Comparison of ENCODE assay signal across 17 cellular contexts in the genomic region with DNA sequence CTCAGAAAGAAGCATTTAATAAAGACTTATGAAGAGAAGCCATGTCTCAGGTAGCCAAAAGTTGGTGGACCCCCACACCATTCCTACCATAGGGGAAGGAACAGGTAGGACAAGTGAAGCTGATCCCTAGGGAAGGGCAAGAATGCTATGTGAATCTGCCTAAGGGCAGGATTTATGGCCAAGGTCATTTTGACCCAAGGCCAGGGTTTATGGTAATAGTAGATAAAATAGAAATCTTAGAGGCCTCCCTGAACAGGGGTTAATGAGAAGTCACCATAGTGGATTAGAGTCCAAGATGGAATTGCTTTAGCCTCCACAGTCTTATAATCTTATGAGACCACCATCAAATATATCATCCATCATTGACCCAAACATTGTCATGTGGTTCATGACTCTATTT.
"Had no signal": no experiment of that assay in that cellular context is flagged by ENCODE, and none has a peak within 500 bp of the region (broad histone marks: within the 10 kb centered on the region; RNA-seq: fewer than 3 reads in every experiment).

No MANE protein-coding gene starts in this region.

- FAIRE-seq: endometrium had no signal

- H3K27me3 ChIP-seq: body of pancreas, esophagus squamous epithelium, foreskin keratinocyte, sigmoid colon, upper lobe of right lung had no signal

- H3K36me3 ChIP-seq: esophagus squamous epithelium, sigmoid colon, upper lobe of right lung had no signal

- DNase-seq: amniotic stem cell; body of pancreas; central memory CD4-positive, alpha-beta T cell; esophagus squamous epithelium; foreskin keratinocyte; head of caudate nucleus; mammary epithelial cell; mucosa of descending colon; nephron progenitor cell; sigmoid colon; stimulated activated CD4-positive, alpha-beta T cell treated with anti-CD3 and anti-CD28 coated beads, Interleukin-12 subunit alpha, Interleukin-12 subunit beta, amount 100 ng/mL, for 4 hours; stimulated activated CD4-positive, alpha-beta T cell treated with anti-CD3 and anti-CD28 coated beads, Interleukin-2, amount 100 ng/mL, for 48 hours; stimulated activated naive CD4-positive, alpha-beta T cell treated with Interleukin-2 at 50 U/mL for 16 hours; T-helper 9 cell; upper lobe of right lung had no signal

- H3K4me3 Mint-ChIP-seq: dendritic cell treated with granulocyte-macrophage colony-stimulating factor and Interleukin-4, amounts not matched to agents 40 ng/mL and 50 ng/mL, for 4 days; nephron progenitor cell had no signal

- H3K4me1 ChIP-seq: sigmoid colon, upper lobe of right lung had no signal

- ATAC-seq: body of pancreas, foreskin keratinocyte, mucosa of descending colon, upper lobe of right lung had no signal

- H3K27ac ChIP-seq: esophagus squamous epithelium, foreskin keratinocyte, sigmoid colon, upper lobe of right lung had no signal

- H3K9me3 ChIP-seq: mucosa of descending colon, sigmoid colon, upper lobe of right lung had no signal

- H3K27ac Mint-ChIP-seq: dendritic cell treated with granulocyte-macrophage colony-stimulating factor and Interleukin-4, amounts not matched to agents 40 ng/mL and 50 ng/mL, for 4 days; nephron progenitor cell had no signal

- H3K4me3 ChIP-seq: body of pancreas, esophagus squamous epithelium, mucosa of descending colon, sigmoid colon, upper lobe of right lung had no signal
